In the genomic region with DNA sequence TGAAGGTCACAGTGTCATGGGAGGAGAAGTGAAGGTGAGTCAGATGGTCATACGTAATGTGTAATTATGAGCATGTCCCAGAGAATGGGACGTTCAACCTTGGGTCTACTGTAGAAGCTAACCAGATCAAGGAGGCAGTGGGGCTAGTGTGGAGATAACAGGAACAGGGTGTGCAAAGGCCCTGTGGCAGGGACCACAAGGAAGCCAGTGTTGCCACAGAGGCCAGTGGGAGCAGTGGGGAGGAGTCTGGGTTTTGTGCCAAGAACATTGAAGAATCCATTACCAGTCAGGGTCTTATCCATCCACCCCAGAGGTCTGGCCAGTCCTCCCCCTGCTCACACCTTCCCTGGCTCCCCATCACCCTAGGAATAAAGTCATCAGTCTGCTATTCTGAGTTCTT, we compare ENCODE assay signal across 20 cellular contexts. TPM values are rescaled to one million over a fixed set of nuclear protein-coding genes. Genes with fewer than 3 reads are reported as not detected.
DNase-seq lines count a peak whose midpoint lies in the region; ATAC-seq, FAIRE-seq and TF ChIP-seq lines count a peak whose summit lies in the region.
"Had no signal": no experiment of that assay in that cellular context is flagged by ENCODE, and none has a peak within 500 bp of the region (broad histone marks: within the 10 kb centered on the region; RNA-seq: fewer than 3 reads in every experiment).

No MANE protein-coding gene starts in this region.

- TF ChIP-seq CTCF in HCT116 (IDR thresholded peaks at IDR 0.05 in 2 of 3, conservative IDR thresholded peaks at IDR 0.05 in 1 of 3; ENCODE audit: borderline replicate concordance in 1 of 3, insufficient read depth in 1 of 3, low read depth in 2 of 3, low read length in 2 of 3), result no peak
- no peak for TF ChIP-seq CTCF in GM12878 (IDR thresholded peaks at IDR 0.05 in 2 of 3, conservative IDR thresholded peaks at IDR 0.05 in 1 of 3; ENCODE audit: control insufficient read depth in 2 of 3, extremely low read depth in 1 of 3, insufficient read depth in 1 of 3, low read depth in 3 of 3, low read length in 3 of 3)

- H3K4me1 ChIP-seq in HCT116 (ENCODE audit: control insufficient read depth in 1 of 2, insufficient read depth in 2 of 2, low read length in 2 of 2), result peaks cover 11 to 33% of the 10 kb centered on the region in 2 experiments
- peaks cover 16% of the 10 kb centered on the region for H3K4me1 ChIP-seq in GM12878 (ENCODE audit: control insufficient read depth, insufficient read depth, low read length)

- H3K9ac ChIP-seq in HCT116 (ENCODE audit: low read length) (no peak overlapping the region), GM12878 (ENCODE audit: control insufficient read depth, insufficient read depth, low read length) (no peak overlapping the region)
- H3K9ac ChIP-seq: BLaER1, GM23248, KMS-11, SK-N-SH had no signal

- H3K4me3 Mint-ChIP-seq in activated naive CD8-positive, alpha-beta T cell treated with anti-CD3 and anti-CD28 coated beads, Interleukin-2, amount 50 U/mL, for 24 hours, result no peak overlapping the region
- H3K4me3 Mint-ChIP-seq in activated naive CD8-positive, alpha-beta T cell treated with anti-CD3 and anti-CD28 coated beads for 36 hours, result no peak overlapping the region
- H3K4me3 Mint-ChIP-seq: H9 had no signal

- TF ChIP-seq RAD21 in HCT116 (IDR thresholded peaks at IDR 0.05; ENCODE audit: low read depth), result no peak
- TF ChIP-seq RAD21 in GM12878 (IDR thresholded peaks at IDR 0.05; ENCODE audit: insufficient read depth, low read depth, low read length), result no peak

- no peak for TF ChIP-seq EP300 in GM12878 (IDR thresholded peaks at IDR 0.05; ENCODE audit: borderline replicate concordance in 1 of 2, control insufficient read depth in 1 of 2, low read depth in 2 of 2, low read length in 2 of 2)

- CTCF ChIA-PET in HCT116 (lab: Charles Lee), result no interaction called here
- CTCF ChIA-PET in GM12878 (lab: Yijun Ruan, JAX), result interaction anchor here (1.2 to 1.7 kb wide), 2 partner anchors 133 to 135 kb away, joined by 4 to 5 read pairs; no protein-coding TSS in a partner anchor

- H3K9me3 ChIP-seq in HCT116 (ENCODE audit: control insufficient read depth in 1 of 2, insufficient read depth in 1 of 2, low read depth in 1 of 2, low read length in 2 of 2), result no peaks in the 10 kb centered on the region
- no peaks in the 10 kb centered on the region; the same call in 2 of the 3 replicates for H3K9me3 ChIP-seq in GM12878 (replicated peaks; ENCODE audit: control insufficient read depth, insufficient read depth, low read length)
- H3K9me3 ChIP-seq: BLaER1, SK-N-SH had no signal

- H3K36me3 ChIP-seq in HCT116 (ENCODE audit: control insufficient read depth in 1 of 2, insufficient read depth in 2 of 2, low read length in 2 of 2), result peaks cover 19 to 28% of the 10 kb centered on the region in 2 experiments
- H3K36me3 ChIP-seq in GM12878 (ENCODE audit: control insufficient read depth in 2 of 2, insufficient read depth in 2 of 2, low read length in 1 of 2), result peaks cover 22 to 23% of the 10 kb centered on the region in 2 experiments; a peak in 3 of 4 replicates

- H3K4me2 ChIP-seq in HCT116 (ENCODE audit: low read length) (no peak overlapping the region), GM12878 (ENCODE audit: control insufficient read depth, insufficient read depth) (no peak overlapping the region)
- H3K4me2 ChIP-seq: BLaER1, KMS-11, SK-N-SH had no signal

- H3K27ac ChIP-seq in HCT116 (ENCODE audit: low read depth, low read length) (no peak overlapping the region), GM12878 (ENCODE audit: control insufficient read depth, insufficient read depth) (no peak overlapping the region)
- H3K27ac ChIP-seq: BLaER1, GM23248, KMS-11 had no signal

- no peaks in the 10 kb centered on the region for H3K9me2 ChIP-seq in HCT116 (ENCODE audit: insufficient read depth)
- H3K9me2 ChIP-seq: SK-N-SH had no signal

- RAD21 ChIA-PET in HCT116 (lab: Charles Lee; ENCODE audit: low non-redundant PET in 1 of 2, low total read pairs in 2 of 2, uncharacterized antibody in 2 of 2, unreplicated experiment in 2 of 2) (no interaction called here), GM12878 (lab: Charles Lee; ENCODE audit: unreplicated experiment) (no interaction called here)

- BruUV-seq in HCT116 (replicated peaks; lab: Mats Ljungman, UMichigan) (TSS peak; percentile 3), GM12878 (replicated peaks; lab: Mats Ljungman, UMichigan) (TSS peak; percentile 48)

- POLR2A ChIA-PET in HCT116 (lab: Charles Lee), result no interaction called here
- POLR2A ChIA-PET in GM12878 (lab: Charles Lee), result no interaction called here

- H3K4me3 ChIP-seq in HCT116 (replicated peaks in 1 of 2; ENCODE audit: low read depth in 1 of 2, low read length in 2 of 2) (no peak overlapping the region), GM12878 (no peak overlapping the region)
- H3K4me3 ChIP-seq: BLaER1, GM23248 had no signal

- no peak for DNase-seq in activated naive CD8-positive, alpha-beta T cell treated with anti-CD3 and anti-CD28 coated beads, Interleukin-2, amount 50 U/mL, for 24 hours
- no peak for DNase-seq in activated naive CD8-positive, alpha-beta T cell treated with anti-CD3 and anti-CD28 coated beads for 36 hours
- DNase-seq in HCT116 (ENCODE audit: low read depth, low spot score), result no peak
- DNase-seq in GM12878 (ENCODE audit: low read depth, low spot score), result no peak
- no peak for DNase-seq in AG20443 (ENCODE audit: low spot score)
- no peak for DNase-seq in iPS-NIHi7 (ENCODE audit: extremely low spot score)
- no peak for DNase-seq in NCI-H446 treated with DMSO at 0.1 percent for 48 hours (lab: John Stamatoyannopoulos, UW)
- DNase-seq: GM23248; H9; NCI-H1105; NCI-H2029 treated with DMSO at 0.1 percent for 48 hours; NCI-H226; NCI-H524; NCI-H774; NK-92 treated with Interleukin-12 subunit alpha and Interleukin-12 subunit beta, amount 100 ng/mL, for 24 hours; SIG-M5; SK-N-SH had no signal

- H3K27me3 Mint-ChIP-seq in activated naive CD8-positive, alpha-beta T cell treated with anti-CD3 and anti-CD28 coated beads, Interleukin-2, amount 50 U/mL, for 24 hours, result no peaks in the 10 kb centered on the region
- H3K27me3 Mint-ChIP-seq in activated naive CD8-positive, alpha-beta T cell treated with anti-CD3 and anti-CD28 coated beads for 36 hours, result no peaks in the 10 kb centered on the region

- peaks cover 54% of the 10 kb centered on the region for H3K36me3 Mint-ChIP-seq in activated naive CD8-positive, alpha-beta T cell treated with anti-CD3 and anti-CD28 coated beads, Interleukin-2, amount 50 U/mL, for 24 hours (ENCODE audit: low read depth)
- peaks cover 56% of the 10 kb centered on the region for H3K36me3 Mint-ChIP-seq in activated naive CD8-positive, alpha-beta T cell treated with anti-CD3 and anti-CD28 coated beads for 36 hours

- 64% methylated on average over 2 of the region's 2 CpGs for WGBS in GM12878 (ENCODE audit: insufficient coverage, insufficient replicate concordance, low lambda C conversion rate, missing lambda C conversion rate)

- peaks cover 28% of the 10 kb centered on the region for H3K79me2 ChIP-seq in HCT116 (ENCODE audit: insufficient read depth, low read length)
- H3K79me2 ChIP-seq in GM12878 (ENCODE audit: control insufficient read depth, insufficient read depth, low read length), result peaks cover 22% of the 10 kb centered on the region

- H3K4me1 Mint-ChIP-seq in activated naive CD8-positive, alpha-beta T cell treated with anti-CD3 and anti-CD28 coated beads, Interleukin-2, amount 50 U/mL, for 24 hours, result peaks cover 47% of the 10 kb centered on the region
- H3K4me1 Mint-ChIP-seq in activated naive CD8-positive, alpha-beta T cell treated with anti-CD3 and anti-CD28 coated beads for 36 hours, result peaks cover 29% of the 10 kb centered on the region

- in situ Hi-C loops in GM12878 (cut with MboI), result loop anchor here (5.0 kb wide), 1 partner anchor 318 kb away; a partner anchor contains a TSS

- H2AFZ ChIP-seq in HCT116 (ENCODE audit: low read depth, low read length, poor library complexity, severe bottlenecking) (no peak overlapping the region), GM12878 (ENCODE audit: control insufficient read depth, low read depth, low read length) (no peak overlapping the region)
- H2AFZ ChIP-seq: GM23248 had no signal

- SMC1A ChIA-PET in GM12878 (lab: Charles Lee; ENCODE audit: uncharacterized antibody, unreplicated experiment), result no interaction called here

- no peak for ATAC-seq in activated naive CD8-positive, alpha-beta T cell treated with anti-CD3 and anti-CD28 coated beads, Interleukin-2, amount 50 U/mL, for 24 hours
- no peak for ATAC-seq in HCT116
- no peak for ATAC-seq in GM12878

- intact Hi-C loops in HCT116 (cut with micrococcal nuclease) (no loop called here), GM12878 (cut with micrococcal nuclease; ENCODE audit: unreplicated experiment) (no loop called here)

- no peaks in the 10 kb centered on the region for H3K9me3 Mint-ChIP-seq in activated naive CD8-positive, alpha-beta T cell treated with anti-CD3 and anti-CD28 coated beads, Interleukin-2, amount 50 U/mL, for 24 hours
- no peaks in the 10 kb centered on the region for H3K9me3 Mint-ChIP-seq in activated naive CD8-positive, alpha-beta T cell treated with anti-CD3 and anti-CD28 coated beads for 36 hours
- H3K9me3 Mint-ChIP-seq: H9 had no signal

- no peaks in the 10 kb centered on the region; the same call in 1 of the 2 replicates for H4K20me1 ChIP-seq in HCT116 (ENCODE audit: insufficient read depth)
- H4K20me1 ChIP-seq in GM12878 (ENCODE audit: control insufficient read depth, insufficient read depth), result no peaks in the 10 kb centered on the region

- H3K27me3 ChIP-seq in HCT116 (ENCODE audit: insufficient read depth, low read length) (no peaks in the 10 kb centered on the region), GM12878 (replicated peaks in 1 of 2; ENCODE audit: control insufficient read depth in 2 of 2, insufficient read depth in 2 of 2, low read length in 1 of 2) (no peaks in the 10 kb centered on the region)
- H3K27me3 ChIP-seq: BLaER1 had no signal

- TF ChIP-seq POLR2A in HCT116 (IDR thresholded peaks at IDR 0.05; ENCODE audit: borderline replicate concordance, extremely low read depth, insufficient read depth, insufficient read length) (no peak), GM12878 (IDR thresholded peaks at IDR 0.05; ENCODE audit: low read depth, low read length) (no peak)

- no peak for FAIRE-seq in GM12878 (lab: Jason Lieb, UNC)
- FAIRE-seq: HTR-8/SVneo had no signal

- peak overlapping the region; percentile 31 for H3K27ac Mint-ChIP-seq in activated naive CD8-positive, alpha-beta T cell treated with anti-CD3 and anti-CD28 coated beads, Interleukin-2, amount 50 U/mL, for 24 hours
- H3K27ac Mint-ChIP-seq in activated naive CD8-positive, alpha-beta T cell treated with anti-CD3 and anti-CD28 coated beads for 36 hours, result no peak overlapping the region
- H3K27ac Mint-ChIP-seq: H9 had no signal

RNA-seq across cellular contexts. Expression of a gene that starts 3.3 kb away (rescaled TPM):
- total RNA-seq in activated naive CD8-positive, alpha-beta T cell treated with anti-CD3 and anti-CD28 coated beads for 36 hours, result 100 to 1,000 TPM; 179 to 182 TPM
- total RNA-seq in HCT116 (2021; ENCODE audit: unreplicated experiment), result 146 TPM
- 138 and 148 TPM in 2 replicates for polyA plus RNA-seq in HCT116 (2012)
- 37.1 and 41.1 TPM in 2 replicates for total RNA-seq in GM12878 (2013; cell fraction: nucleolus; rRNA removed)
- total RNA-seq in GM12878 (2014; rRNA removed), result 196 and 221 TPM in 2 replicates
- 36.4 and 44.4 TPM in 2 replicates for total RNA-seq in GM12878 (2014; rRNA removed; fragmentation: Illumina TruSeq; extraction: Trizol)
- 162 and 169 TPM in 2 replicates for total RNA-seq in GM12878 (2021)
- polyA plus RNA-seq in GM12878 (2011; ENCODE audit: low read depth), result 22.8 TPM
- polyA plus RNA-seq in GM12878 (2011; rRNA removed), result 16.6 and 56.2 TPM in 2 replicates
- 127 and 134 TPM in 2 replicates for polyA plus RNA-seq in GM12878 (2011; cell fraction: cytosol; rRNA removed)
- polyA plus RNA-seq in GM12878 (2011; cell fraction: nucleus; rRNA removed), result 148 and 198 TPM in 2 replicates
- 88.5 and 90.8 TPM in 2 replicates for polyA plus RNA-seq in GM12878 (2012)
- 9.5 and 44.4 TPM in 2 replicates for polyA plus RNA-seq in GM12878 (2014; fragmentation: Illumina TruSeq; extraction: Trizol)
- polyA plus RNA-seq in GM12878 (2014; fragmentation: Nextera tagmentation; extraction: Ambion mirVana), result 1 to 10 TPM in 1 of 2 experiments, under 1 TPM in 1; 0.79 to 5.8 TPM
- 174 and 217 TPM in 2 replicates for polyA plus RNA-seq in GM12878 (2014; rRNA removed)
- polyA plus RNA-seq in GM12878 (2016; fragmentation: Nextera tagmentation; extraction: Ambion mirVana), result 100 to 1,000 TPM; 183 to 186 TPM
- 19.6 and 29.7 TPM in 2 replicates for polyA minus RNA-seq in GM12878 (2011; rRNA and poly(A)+ RNA removed)
- 24.2 and 28.3 TPM in 2 replicates for polyA minus RNA-seq in GM12878 (2011; cell fraction: cytosol; rRNA and poly(A)+ RNA removed)
- 20.2 and 32.4 TPM in 2 replicates for polyA minus RNA-seq in GM12878 (2011; cell fraction: nucleus; rRNA and poly(A)+ RNA removed)

RNA-seq across cellular contexts. Expression of a gene that starts 15.6 kb away (rescaled TPM):
- 10 to 100 TPM; 33.2 to 33.6 TPM for total RNA-seq in activated naive CD8-positive, alpha-beta T cell treated with anti-CD3 and anti-CD28 coated beads for 36 hours
- total RNA-seq in HCT116 (2021; ENCODE audit: unreplicated experiment) (5.0 TPM), GM12878 (2014; rRNA removed) (72.9 and 77.7 TPM in 2 replicates), GM12878 (2014; rRNA removed; fragmentation: Illumina TruSeq; extraction: Trizol) (49.4 and 52.6 TPM in 2 replicates), GM12878 (2021) (69.7 and 71.0 TPM in 2 replicates)
- 4.9 and 5.8 TPM in 2 replicates for polyA plus RNA-seq in HCT116 (2012)
- total RNA-seq in GM12878 (2013; cell fraction: nucleolus; rRNA removed), result 288 and 334 TPM in 2 replicates
- 37.5 TPM for polyA plus RNA-seq in GM12878 (2011; ENCODE audit: low read depth)
- polyA plus RNA-seq in GM12878 (2011; rRNA removed) (46.8 and 115 TPM in 2 replicates), GM12878 (2014; fragmentation: Illumina TruSeq; extraction: Trizol) (61.9 and 67.8 TPM in 2 replicates), GM12878 (2014; fragmentation: Nextera tagmentation; extraction: Ambion mirVana) (10 to 100 TPM in 1 of 2 experiments, 1 to 10 TPM in 1; 7.6 to 14.8 TPM), GM12878 (2014; rRNA removed) (67.9 and 74.4 TPM in 2 replicates), GM12878 (2016; fragmentation: Nextera tagmentation; extraction: Ambion mirVana) (10 to 100 TPM; 35.0 to 41.9 TPM)
- polyA plus RNA-seq in GM12878 (2011; cell fraction: cytosol; rRNA removed), result 121 and 131 TPM in 2 replicates
- 126 and 136 TPM in 2 replicates for polyA plus RNA-seq in GM12878 (2011; cell fraction: nucleus; rRNA removed)
- 53.2 and 69.6 TPM in 2 replicates for polyA plus RNA-seq in GM12878 (2012)
- 120 and 140 TPM in 2 replicates for polyA minus RNA-seq in GM12878 (2011; rRNA and poly(A)+ RNA removed)
- polyA minus RNA-seq in GM12878 (2011; cell fraction: cytosol; rRNA and poly(A)+ RNA removed), result 62.1 and 69.0 TPM in 2 replicates
- polyA minus RNA-seq in GM12878 (2011; cell fraction: nucleus; rRNA and poly(A)+ RNA removed), result 62.3 and 89.7 TPM in 2 replicates

RNA-seq across cellular contexts. Expression of a gene that starts 24.2 kb away (rescaled TPM):
- 1 to 10 TPM; 7.7 to 7.9 TPM for total RNA-seq in activated naive CD8-positive, alpha-beta T cell treated with anti-CD3 and anti-CD28 coated beads for 36 hours
- total RNA-seq in HCT116 (2021; ENCODE audit: unreplicated experiment) (6.1 TPM), GM12878 (2014; rRNA removed) (13.0 and 13.3 TPM in 2 replicates), GM12878 (2014; rRNA removed; fragmentation: Illumina TruSeq; extraction: Trizol) (9.3 and 9.8 TPM in 2 replicates), GM12878 (2021) (19.1 and 19.6 TPM in 2 replicates)
- polyA plus RNA-seq in HCT116 (2012), result 3.8 and 3.9 TPM in 2 replicates
- 47.7 and 53.8 TPM in 2 replicates for total RNA-seq in GM12878 (2013; cell fraction: nucleolus; rRNA removed)
- 8.8 TPM for polyA plus RNA-seq in GM12878 (2011; ENCODE audit: low read depth)
- polyA plus RNA-seq in GM12878 (2011; rRNA removed) (14.4 and 26.8 TPM in 2 replicates), GM12878 (2014; fragmentation: Illumina TruSeq; extraction: Trizol) (6.3 and 7.1 TPM in 2 replicates), GM12878 (2014; fragmentation: Nextera tagmentation; extraction: Ambion mirVana) (1 to 10 TPM; 4.9 to 9.6 TPM), GM12878 (2014; rRNA removed) (9.9 and 10.9 TPM in 2 replicates), GM12878 (2016; fragmentation: Nextera tagmentation; extraction: Ambion mirVana) (10 to 100 TPM; 18.6 to 20.6 TPM)
- polyA plus RNA-seq in GM12878 (2011; cell fraction: cytosol; rRNA removed), result 39.3 and 44.0 TPM in 2 replicates
- 20.3 and 21.5 TPM in 2 replicates for polyA plus RNA-seq in GM12878 (2011; cell fraction: nucleus; rRNA removed)
- polyA plus RNA-seq in GM12878 (2012), result 12.5 and 18.2 TPM in 2 replicates
- polyA minus RNA-seq in GM12878 (2011; rRNA and poly(A)+ RNA removed), result 79.8 and 118 TPM in 2 replicates
- polyA minus RNA-seq in GM12878 (2011; cell fraction: cytosol; rRNA and poly(A)+ RNA removed), result 38.6 and 43.2 TPM in 2 replicates
- polyA minus RNA-seq in GM12878 (2011; cell fraction: nucleus; rRNA and poly(A)+ RNA removed), result 11.7 and 20.7 TPM in 2 replicates

RNA-seq across cellular contexts. Expression of a gene that starts 31.4 kb away (rescaled TPM):
- under 1 TPM; 0.25 to 0.38 TPM for total RNA-seq in activated naive CD8-positive, alpha-beta T cell treated with anti-CD3 and anti-CD28 coated beads for 36 hours
- total RNA-seq in HCT116 (2021; ENCODE audit: unreplicated experiment) (not detected), GM12878 (2014; rRNA removed) (2.4 and 3.0 TPM in 2 replicates), GM12878 (2014; rRNA removed; fragmentation: Illumina TruSeq; extraction: Trizol) (1.2 and 1.3 TPM in 2 replicates), GM12878 (2021) (2.1 and 2.6 TPM in 2 replicates)
- not detected in 2 replicates for polyA plus RNA-seq in HCT116 (2012)
- 2.8 and 3.6 TPM in 2 replicates for total RNA-seq in GM12878 (2013; cell fraction: nucleolus; rRNA removed)
- polyA plus RNA-seq in GM12878 (2011; ENCODE audit: low read depth), result 0.80 TPM
- polyA plus RNA-seq in GM12878 (2011; rRNA removed) (0.20 and 0.31 TPM in 2 replicates), GM12878 (2014; fragmentation: Illumina TruSeq; extraction: Trizol) (0.29 and 0.63 TPM in 2 replicates), GM12878 (2014; fragmentation: Nextera tagmentation; extraction: Ambion mirVana) (under 1 TPM; 0.69 to 0.72 TPM), GM12878 (2014; rRNA removed) (3.0 and 3.4 TPM in 2 replicates), GM12878 (2016; fragmentation: Nextera tagmentation; extraction: Ambion mirVana) (1 to 10 TPM; 4.1 to 5.1 TPM)
- 0.48 and 0.79 TPM in 2 replicates for polyA plus RNA-seq in GM12878 (2011; cell fraction: cytosol; rRNA removed)
- 0.72 and 0.75 TPM in 2 replicates for polyA plus RNA-seq in GM12878 (2011; cell fraction: nucleus; rRNA removed)
- 1.4 and 1.9 TPM in 2 replicates for polyA plus RNA-seq in GM12878 (2012)
- 0.51 and 1.3 TPM in 2 replicates for polyA minus RNA-seq in GM12878 (2011; rRNA and poly(A)+ RNA removed)
- polyA minus RNA-seq in GM12878 (2011; cell fraction: cytosol; rRNA and poly(A)+ RNA removed), result not detected in 2 replicates
- 2.3 and 3.5 TPM in 2 replicates for polyA minus RNA-seq in GM12878 (2011; cell fraction: nucleus; rRNA and poly(A)+ RNA removed)

RNA-seq across cellular contexts. Expression of a gene that starts 34.4 kb away (rescaled TPM):
- total RNA-seq in activated naive CD8-positive, alpha-beta T cell treated with anti-CD3 and anti-CD28 coated beads for 36 hours, result 1 to 10 TPM in 1 of 2 experiments, under 1 TPM in 1; 0.95 to 1.0 TPM
- total RNA-seq in HCT116 (2021; ENCODE audit: unreplicated experiment), result 53.9 TPM
- 24.7 and 25.2 TPM in 2 replicates for polyA plus RNA-seq in HCT116 (2012)
- total RNA-seq in GM12878 (2013; cell fraction: nucleolus; rRNA removed), result 14.9 and 15.8 TPM in 2 replicates
- 0.76 and 1.3 TPM in 2 replicates for total RNA-seq in GM12878 (2014; rRNA removed)
- 0.36 and 0.55 TPM in 2 replicates for total RNA-seq in GM12878 (2014; rRNA removed; fragmentation: Illumina TruSeq; extraction: Trizol)
- 3.0 and 4.6 TPM in 2 replicates for total RNA-seq in GM12878 (2021)
- polyA plus RNA-seq in GM12878 (2011; ENCODE audit: low read depth), result 1.1 TPM
- 1.4 and 3.5 TPM in 2 replicates for polyA plus RNA-seq in GM12878 (2011; rRNA removed)
- 4.9 and 7.8 TPM in 2 replicates for polyA plus RNA-seq in GM12878 (2011; cell fraction: cytosol; rRNA removed)
- 154 and 163 TPM in 2 replicates for polyA plus RNA-seq in GM12878 (2011; cell fraction: nucleus; rRNA removed)
- 3.8 and 6.4 TPM in 2 replicates for polyA plus RNA-seq in GM12878 (2012)
- 0.48 TPM in 1 of 2 replicates, not detected in the other for polyA plus RNA-seq in GM12878 (2014; fragmentation: Illumina TruSeq; extraction: Trizol)
- polyA plus RNA-seq in GM12878 (2014; fragmentation: Nextera tagmentation; extraction: Ambion mirVana), result not detected
- 3.2 and 4.6 TPM in 2 replicates for polyA plus RNA-seq in GM12878 (2014; rRNA removed)
- polyA plus RNA-seq in GM12878 (2016; fragmentation: Nextera tagmentation; extraction: Ambion mirVana), result under 1 TPM; 0.14 to 0.59 TPM
- 0.66 and 3.7 TPM in 2 replicates for polyA minus RNA-seq in GM12878 (2011; rRNA and poly(A)+ RNA removed)
- polyA minus RNA-seq in GM12878 (2011; cell fraction: cytosol; rRNA and poly(A)+ RNA removed), result 1.0 and 3.1 TPM in 2 replicates
- polyA minus RNA-seq in GM12878 (2011; cell fraction: nucleus; rRNA and poly(A)+ RNA removed), result 8.2 and 13.5 TPM in 2 replicates
